Comparison of ENCODE assay signal across 1 cellular context in genomic region chr22:50306753-50307749, GRCh38.
TF ChIP-seq lines count a peak whose summit lies in the region.

TSS of gene PLXNB2 (minus strand) at chr22:50307646. CDS start at chr22:50290584, 17,062 bp downstream.

TF ChIP-seq in HEK293, 187 proteins besides CTCF, POLR2A, EP300 and RAD21 (continued from another document and continues in another):
- TF ChIP-seq EGR2 (tag by site-specific recombination; IDR thresholded peaks at IDR 0.05; ENCODE audit: low read depth) (no peak), YY1 (tag by site-specific recombination; IDR thresholded peaks at IDR 0.05) (peak; percentile 12; the same call in 1 of the 2 replicates), PRDM6 (tag by site-specific recombination; IDR thresholded peaks at IDR 0.05) (no peak), ZBTB17 (tag by site-specific recombination; IDR thresholded peaks at IDR 0.05) (peak; percentile 12; the same call in 1 of the 2 replicates), MZF1 (tag by site-specific recombination; IDR thresholded peaks at IDR 0.05; ENCODE audit: borderline replicate concordance) (no peak), KLF7 (tag by site-specific recombination; IDR thresholded peaks at IDR 0.05; ENCODE audit: borderline replicate concordance) (no peak), ZBTB21 (tag by site-specific recombination; IDR thresholded peaks at IDR 0.05) (no peak), ZNF623 (tag by site-specific recombination; IDR thresholded peaks at IDR 0.05) (no peak), ZNF645 (tag by site-specific recombination; IDR thresholded peaks at IDR 0.05) (no peak), KLF10 (tag by site-specific recombination; IDR thresholded peaks at IDR 0.05) (peak; percentile 22; the same call in 1 of the 2 replicates), HOXC10 (CRISPR knock-in tag; IDR thresholded peaks at IDR 0.05) (peak; percentile 51; the same call in 1 of the 2 replicates), ZNF501 (tag by site-specific recombination; IDR thresholded peaks at IDR 0.05) (no peak), MEIS1 (CRISPR knock-in tag; IDR thresholded peaks at IDR 0.05; ENCODE audit: borderline replicate concordance) (0 out of 2 replicates have a peak, but pooled peaks have one; percentile 24), ZNF596 (tag by site-specific recombination; IDR thresholded peaks at IDR 0.05) (no peak), ZNF48 (tag by site-specific recombination; IDR thresholded peaks at IDR 0.05) (no peak), ZNF692 (tag by site-specific recombination; IDR thresholded peaks at IDR 0.05) (no peak), ZNF473 (tag by site-specific recombination; IDR thresholded peaks at IDR 0.05) (no peak), ZNF626 (tag by site-specific recombination; IDR thresholded peaks at IDR 0.05) (no peak), ZBTB6 (tag by site-specific recombination; IDR thresholded peaks at IDR 0.05) (no peak), KLF9 (tag by site-specific recombination; IDR thresholded peaks at IDR 0.05; ENCODE audit: low read depth) (no peak; the same call in 1 of the 2 replicates), ZNF398 (tag by site-specific recombination; IDR thresholded peaks at IDR 0.05) (peak; percentile 77), ZNF280D (tag by site-specific recombination; IDR thresholded peaks at IDR 0.05) (no peak), OVOL3 (tag by site-specific recombination; IDR thresholded peaks at IDR 0.05) (no peak), ZSCAN18 (tag by site-specific recombination; IDR thresholded peaks at IDR 0.05) (no peak), INSM2 (tag by site-specific recombination; IDR thresholded peaks at IDR 0.05) (no peak), RBAK (tag by site-specific recombination; IDR thresholded peaks at IDR 0.05) (no peak), KLF16 (tag by site-specific recombination; IDR thresholded peaks at IDR 0.05) (no peak), SP7 (tag by site-specific recombination; IDR thresholded peaks at IDR 0.05) (no peak), ZFP3 (tag by site-specific recombination; IDR thresholded peaks at IDR 0.05; ENCODE audit: low read depth) (no peak), ZBTB10 (tag by site-specific recombination; IDR thresholded peaks at IDR 0.05) (peak; percentile 81), ZNF404 (tag by site-specific recombination; IDR thresholded peaks at IDR 0.05) (no peak), ZNF146 (tag by site-specific recombination; IDR thresholded peaks at IDR 0.05) (no peak), ZBTB7A (tag by site-specific recombination; IDR thresholded peaks at IDR 0.05; ENCODE audit: low read depth) (peak; percentile 50), HOXD13 (CRISPR knock-in tag; IDR thresholded peaks at IDR 0.05; ENCODE audit: borderline replicate concordance) (no peak), ZNF624 (tag by site-specific recombination; IDR thresholded peaks at IDR 0.05) (no peak), ZNF488 (tag by site-specific recombination; IDR thresholded peaks at IDR 0.05) (no peak), ZNF354C (tag by site-specific recombination; IDR thresholded peaks at IDR 0.05; ENCODE audit: borderline replicate concordance, low read depth) (no peak), ZNF777 (tag by site-specific recombination; IDR thresholded peaks at IDR 0.05; ENCODE audit: borderline replicate concordance) (no peak), ZSCAN4 (tag by site-specific recombination; IDR thresholded peaks at IDR 0.05) (no peak)
